In the genomic region with DNA sequence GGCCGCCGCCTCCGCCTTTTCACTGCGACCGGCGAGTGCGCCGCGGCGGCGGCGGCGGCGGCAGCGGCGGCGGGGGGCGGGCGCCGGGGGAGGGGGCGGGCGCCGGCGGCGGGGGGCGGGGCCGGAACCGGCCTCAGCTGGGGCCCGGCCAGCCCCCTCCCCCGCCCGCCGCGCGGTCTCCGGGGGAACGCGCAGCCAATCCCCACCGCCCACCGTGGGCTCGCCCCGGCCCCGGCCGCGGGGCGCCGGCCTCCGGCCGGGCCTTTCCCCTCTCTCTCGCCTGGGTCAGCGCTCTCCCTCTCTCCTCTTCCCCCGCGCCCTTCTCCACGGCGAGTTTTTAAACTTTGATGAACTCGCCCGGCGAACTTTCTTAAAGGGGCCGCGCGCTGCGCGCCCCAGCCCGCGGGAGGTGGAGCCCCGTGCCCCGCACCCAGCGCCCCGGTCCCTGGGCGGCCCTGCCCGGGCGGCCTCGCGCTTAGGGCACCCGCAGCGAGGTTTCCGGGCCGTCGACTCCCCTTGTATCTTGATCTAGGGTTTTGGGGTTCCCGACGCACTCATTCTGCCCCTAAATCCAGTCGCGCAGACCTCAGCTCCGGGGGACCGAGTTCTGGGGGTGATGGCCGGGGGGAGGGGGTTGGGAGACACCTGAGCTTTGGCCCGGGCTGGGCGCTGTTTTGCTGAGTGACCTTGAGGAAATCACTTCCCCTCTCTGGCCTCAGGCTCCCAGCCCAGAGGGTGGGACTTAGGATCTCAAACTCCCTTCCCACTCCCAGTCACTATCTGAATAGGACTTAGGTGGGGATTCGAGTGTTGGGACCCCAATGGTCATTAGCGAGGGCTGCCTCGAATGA, we compare ENCODE assay signal across 9 cellular contexts. TPM values are rescaled to one million over a fixed set of nuclear protein-coding genes. Genes with fewer than 3 reads are reported as not detected.
DNase-seq lines count a peak whose midpoint lies in the region; ATAC-seq and TF ChIP-seq lines count a peak whose summit lies in the region.
"Had no signal": no experiment of that assay in that cellular context is flagged by ENCODE, and none has a peak within 500 bp of the region (broad histone marks: within the 10 kb centered on the region; RNA-seq: fewer than 3 reads in every experiment).

A gene (minus strand): TSS at position 39 of the 851 bp plus-strand sequence. CDS start 270 bp downstream, outside the sequence.

- H3K36me3 ChIP-seq in prostate gland, result no peaks in the 10 kb centered on the region

- DNase-seq in GM20000 (ENCODE audit: low spot score) (peak; percentile 80), Right ventricle myocardium inferior (ENCODE audit: missing footprints) (no peak), prostate gland (ENCODE audit: low spot score) (no peak)
- DNase-seq in effector CD4-positive, alpha-beta T cell, result no peak

- no peaks in the 10 kb centered on the region for H3K4me1 ChIP-seq in prostate gland (replicated peaks)

- intact Hi-C loops in Right ventricle myocardium inferior (cut with DNase I) (loop anchor here (5.0 kb wide), 1 partner anchor 33 kb away; no protein-coding TSS in a partner anchor), prostate gland (cut with DNase I) (loop anchor here (2.0 kb wide), 1 partner anchor 31 kb away; no protein-coding TSS in a partner anchor)

- TF ChIP-seq CTCF in GM20000 (IDR thresholded peaks at IDR 0.05; ENCODE audit: extremely low read depth, missing control alignments) (no peak), VCaP (conservative IDR thresholded peaks at IDR 0.05) (no peak), prostate gland (IDR thresholded peaks at IDR 0.05) (no peak)

- under 1% methylated on average over 72 of the region's 90 CpGs for WGBS in prostate gland

- H3K27ac ChIP-seq in VCaP, result peak within 1 kb of the TSS; percentile 30; the same call in 1 of the 2 replicates
- H3K27ac ChIP-seq in prostate gland, result peak within 1 kb of the TSS; percentile 70 to 79

- peak; percentile 58 for ATAC-seq in Right ventricle myocardium inferior
- ATAC-seq in GM18867 (IDR thresholded peaks at IDR 0.05; ENCODE audit: unreplicated experiment), result no peak
- no peak for ATAC-seq in GM18517 (IDR thresholded peaks at IDR 0.05; ENCODE audit: unreplicated experiment)
- no peak for ATAC-seq in GM18520 (IDR thresholded peaks at IDR 0.05; ENCODE audit: unreplicated experiment)

- H3K27me3 ChIP-seq in prostate gland (replicated peaks; ENCODE audit: insufficient read depth), result no peaks in the 10 kb centered on the region

- TF ChIP-seq POLR2A in prostate gland (IDR thresholded peaks at IDR 0.05), result no peak

- H3K4me3 ChIP-seq in prostate gland, result peak within 1 kb of the TSS; percentile 64 to 79

- H3K9me3 ChIP-seq in prostate gland, result no peaks in the 10 kb centered on the region

RNA-seq across cellular contexts. Expression of the gene that starts here (rescaled TPM):
- total RNA-seq in Right ventricle myocardium inferior, result 255 TPM
- total RNA-seq in prostate gland, result 10 to 100 TPM in 1 of 2 donors, 1 to 10 TPM in 1; 2.3 to 14.0 TPM
- total RNA-seq: temporal lobe had no signal

Comparison
In these comparisons a context has a peak if more than half of its experiments do, and no peak if none do; other contexts are left out.
1. RNA of the gene that starts here (total RNA-seq): 255 TPM in Right ventricle myocardium inferior (single experiment); 2.3 to 14.0 TPM in prostate gland; every median in the first group is over 10 times any median in the second.